In genomic region chr9:107759009-107759822, GRCh38 we compare ENCODE assay signal across 18 cellular contexts.
"Had no signal": no experiment of that assay in that cellular context is flagged by ENCODE, and none has a peak within 500 bp of the region (broad histone marks: within the 10 kb centered on the region; RNA-seq: fewer than 3 reads in every experiment).

No MANE protein-coding gene starts in this region.

- H3K27ac ChIP-seq: body of pancreas, foreskin keratinocyte, ovary, testis had no signal

- H3K4me1 ChIP-seq: body of pancreas, sigmoid colon, testis had no signal

- H3K4me1 Mint-ChIP-seq: activated CD4-positive, alpha-beta T cell treated with anti-CD3 and anti-CD28 coated beads, Interleukin-2, amount 10 ng/mL, durations not matched to agents 24 days and 14 days; activated naive CD8-positive, alpha-beta T cell treated with anti-CD3 and anti-CD28 coated beads for 36 hours had no signal

- H3K36me3 Mint-ChIP-seq: activated naive CD8-positive, alpha-beta T cell treated with anti-CD3 and anti-CD28 coated beads for 36 hours; natural killer cell treated with Interleukin-12 subunit alpha and Interleukin-12 subunit beta and Interleukin-15 and Interleukin-18, amount 100 ng/mL, for 72 hours had no signal

- H3K27me3 ChIP-seq: body of pancreas, foreskin keratinocyte, ovary, sigmoid colon, spleen, stomach, testis had no signal

- ATAC-seq: body of pancreas; foreskin keratinocyte; natural killer cell treated with Interleukin-12 subunit alpha and Interleukin-12 subunit beta and Interleukin-15 and Interleukin-18, amount 100 ng/mL, for 72 hours had no signal

- H3K4me3 ChIP-seq: body of pancreas, coronary artery, ovary, sigmoid colon, spleen, stomach, testis had no signal

- H3K36me3 ChIP-seq: ovary, sigmoid colon, spleen, stomach had no signal

- H3K4me3 Mint-ChIP-seq: activated CD4-positive, alpha-beta T cell treated with anti-CD3 and anti-CD28 coated beads, Interleukin-2, amount 10 ng/mL, durations not matched to agents 24 days and 14 days; activated naive CD8-positive, alpha-beta T cell treated with anti-CD3 and anti-CD28 coated beads for 36 hours; natural killer cell treated with Interleukin-12 subunit alpha and Interleukin-12 subunit beta and Interleukin-15 and Interleukin-18, amount 100 ng/mL, for 72 hours had no signal

- H3K9me3 ChIP-seq: body of pancreas, ovary, sigmoid colon, stomach, testis had no signal

- H3K27me3 Mint-ChIP-seq: activated CD4-positive, alpha-beta T cell treated with anti-CD3 and anti-CD28 coated beads, Interleukin-2, amount 10 ng/mL, durations not matched to agents 24 days and 14 days had no signal

- DNase-seq: activated CD4-positive, alpha-beta T cell treated with anti-CD3 and anti-CD28 coated beads, Interleukin-2, amount 10 ng/mL, durations not matched to agents 24 days and 14 days; activated CD4-positive, CD25-positive, alpha-beta regulatory T cell; activated CD8-positive, alpha-beta memory T cell treated with anti-CD3 and anti-CD28 coated beads for 24 hours; activated naive CD8-positive, alpha-beta T cell treated with anti-CD3 and anti-CD28 coated beads for 36 hours; amygdala; body of pancreas; effector memory CD4-positive, alpha-beta T cell; foreskin keratinocyte; glutamatergic neuron; hypothalamus; mesendoderm; ovary; sigmoid colon; spleen; stomach; testis had no signal

- H3K27ac Mint-ChIP-seq: activated CD4-positive, alpha-beta T cell treated with anti-CD3 and anti-CD28 coated beads, Interleukin-2, amount 10 ng/mL, durations not matched to agents 24 days and 14 days; activated naive CD8-positive, alpha-beta T cell treated with anti-CD3 and anti-CD28 coated beads for 36 hours; natural killer cell treated with Interleukin-12 subunit alpha and Interleukin-12 subunit beta and Interleukin-15 and Interleukin-18, amount 100 ng/mL, for 72 hours had no signal
